Comparison of ENCODE assay signal across 8 cellular contexts in genomic region chr15:55799287-55800212, GRCh38. TPM values are rescaled to one million over a fixed set of nuclear protein-coding genes. Genes with fewer than 3 reads are reported as not detected.
DNase-seq lines count a peak whose midpoint lies in the region; ATAC-seq and TF ChIP-seq lines count a peak whose summit lies in the region.

No MANE protein-coding gene starts in this region.

- no peak overlapping the region for H3K27ac ChIP-seq in lower lobe of right lung
- no peak overlapping the region for H3K27ac ChIP-seq in coronary artery

- TF ChIP-seq CTCF in astrocyte of the cerebellum (IDR thresholded peaks at IDR 0.05; ENCODE audit: low read depth, low read length, missing control alignments) (peak; percentile 75), lower lobe of right lung (IDR thresholded peaks at IDR 0.05) (peak; percentile 63), coronary artery (IDR thresholded peaks at IDR 0.05) (no peak)

- in situ Hi-C loops in astrocyte of the cerebellum (cut with HindIII; ENCODE audit: low sequenced_read_pairs), result no loop called here

- H3K36me3 ChIP-seq in lower lobe of right lung, result no peaks in the 10 kb centered on the region

- intact Hi-C loops in lower lobe of right lung (cut with DNase I), result no loop called here

- ATAC-seq in GM18502 (IDR thresholded peaks at IDR 0.05; ENCODE audit: poor library complexity, unreplicated experiment), result peak; percentile 57
- peak; percentile 72 to 82 for ATAC-seq in lower lobe of right lung
- ATAC-seq in HG02852 (IDR thresholded peaks at IDR 0.05; ENCODE audit: unreplicated experiment), result no peak

- DNase-seq in COLO829 (ENCODE audit: low spot score), result peak; percentile 57
- peak; percentile 45 for DNase-seq in NCI-H1092 treated with DMSO at 0.1 percent for 48 hours (lab: John Stamatoyannopoulos, UW)
- DNase-seq in astrocyte of the cerebellum (ENCODE audit: low read depth), result peak; percentile 39
- peak; percentile 52 for DNase-seq in lower lobe of right lung
- no peak for DNase-seq in coronary artery (ENCODE audit: low spot score)
- no peak for DNase-seq in activated effector memory CD4-positive, alpha-beta T cell treated with anti-CD3 and anti-CD28 coated beads, Interleukin-2, amount 50 U/mL, for 16 hours

- H3K27me3 ChIP-seq in lower lobe of right lung (ENCODE audit: low read depth), result no peaks in the 10 kb centered on the region

- H3K4me3 ChIP-seq in astrocyte of the cerebellum (ENCODE audit: low read depth, low read length) (no peak overlapping the region), lower lobe of right lung (no peak overlapping the region), coronary artery (no peak overlapping the region)

- H3K9me3 ChIP-seq in lower lobe of right lung, result no peaks in the 10 kb centered on the region

- H3K4me1 ChIP-seq in lower lobe of right lung, result no peaks in the 10 kb centered on the region

RNA-seq across cellular contexts. Expression of gene PRTG, which starts 56.6 kb away (rescaled TPM):
- total RNA-seq in lower lobe of right lung, result 10.5 TPM

Comparison
In these comparisons a context has a peak if more than half of its experiments do, and no peak if none do; other contexts are left out.
1. DNase-seq: peak in COLO829 (single experiment), NCI-H1092 treated with DMSO at 0.1 percent for 48 hours (single experiment), astrocyte of the cerebellum (single experiment) and lower lobe of right lung (single experiment); none in coronary artery (single experiment) and activated effector memory CD4-positive, alpha-beta T cell treated with anti-CD3 and anti-CD28 coated beads, Interleukin-2, amount 50 U/mL, for 16 hours (single experiment).